Comparison of ENCODE assay signal across 11 cellular contexts in the genomic region with DNA sequence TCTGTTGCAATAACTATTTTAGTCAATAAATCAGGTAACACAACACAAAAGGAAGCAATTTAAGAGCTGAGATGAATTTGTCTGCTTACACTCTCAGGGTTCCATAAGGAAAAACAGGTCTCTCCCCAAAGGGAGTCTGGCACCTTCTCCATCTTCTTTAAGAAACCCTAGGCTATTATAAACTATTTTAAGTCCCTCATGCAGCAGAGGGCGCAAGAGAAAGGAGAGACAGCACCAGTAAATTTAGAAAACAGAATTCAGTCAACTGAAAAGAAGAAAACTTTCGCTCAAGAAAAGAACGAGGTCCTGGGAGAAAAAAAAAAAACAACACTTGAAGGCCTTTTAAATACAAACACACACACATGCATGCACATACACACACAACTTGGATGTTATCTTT. TPM values are rescaled to one million over a fixed set of nuclear protein-coding genes. Genes with fewer than 3 reads are reported as not detected.
DNase-seq lines count a peak whose midpoint lies in the region; ATAC-seq, FAIRE-seq and TF ChIP-seq lines count a peak whose summit lies in the region.
"Had no signal": no experiment of that assay in that cellular context is flagged by ENCODE, and none has a peak within 500 bp of the region (broad histone marks: within the 10 kb centered on the region; RNA-seq: fewer than 3 reads in every experiment).

No MANE protein-coding gene starts in this region.

- peaks cover 18% of the 10 kb centered on the region; the same call in 1 of the 2 replicates for H3K9me3 ChIP-seq in OCI-LY7 (ENCODE audit: low read length)
- H3K9me3 ChIP-seq in heart left ventricle, result peaks cover 0 to 60% (median 31%) of the 10 kb centered on the region in 12 donors

- in situ Hi-C loops in GM13976 (cut with MboI; ENCODE audit: low sequenced_read_pairs, unreplicated experiment), result no loop called here

- H3K79me2 ChIP-seq in OCI-LY7 (ENCODE audit: insufficient read depth, low read depth, low read length), result no peaks in the 10 kb centered on the region

- POLR2A ChIA-PET in OCI-LY7 (lab: Charles Lee), result interaction anchor here (1.5 kb wide), 1 partner anchor 52 kb away, joined by 5 read pairs; a partner anchor contains a TSS

- peak; percentile 40 for TF ChIP-seq CTCF in D721Med (IDR thresholded peaks at IDR 0.05; ENCODE audit: insufficient read depth, missing control alignments)
- peak; percentile 16 for TF ChIP-seq CTCF in GM13976 (IDR thresholded peaks at IDR 0.05; ENCODE audit: borderline replicate concordance, control extremely low read depth, extremely low read depth, insufficient read depth, missing control alignments)
- TF ChIP-seq CTCF in OCI-LY7 (conservative IDR thresholded peaks at IDR 0.05; ENCODE audit: low read length), result peak; percentile 69
- TF ChIP-seq CTCF in heart left ventricle (IDR thresholded peaks at IDR 0.05), result peak in 1 of 12 donors; percentile 6

- CTCF ChIA-PET in OCI-LY7 (lab: Charles Lee; ENCODE audit: unreplicated experiment), result no interaction called here

- H3K27ac ChIP-seq in OCI-LY7 (ENCODE audit: low read depth, low read length, poor library complexity, severe bottlenecking) (no peak overlapping the region), heart left ventricle (no peak overlapping the region)
- H3K27ac ChIP-seq: psoas muscle had no signal

- no peak for ATAC-seq in heart left ventricle
- ATAC-seq: psoas muscle had no signal

- H3K27me3 ChIP-seq in heart left ventricle, result no peaks in the 10 kb centered on the region

- 72 to 76% (median 72%) methylated on average over 3 of the region's 3 CpGs for whole genome bisulfite sequencing in heart left ventricle, 4 donors

- H3K4me3 ChIP-seq in OCI-LY7 (ENCODE audit: low read depth, low read length, poor library complexity, severe bottlenecking) (no peak overlapping the region), heart left ventricle (no peak overlapping the region)
- H3K4me3 ChIP-seq: psoas muscle had no signal

- TF ChIP-seq POLR2A in erythroblast (IDR thresholded peaks at IDR 0.05; ENCODE audit: low read length) (no peak), heart left ventricle (IDR thresholded peaks at IDR 0.05) (no peak)

- no peaks in the 10 kb centered on the region for H3K9me2 ChIP-seq in OCI-LY7 (ENCODE audit: insufficient read depth, low read length)

- DNase-seq in D721Med (ENCODE audit: insufficient read length, low spot score) (no peak), GM13976 (ENCODE audit: low spot score) (no peak), OCI-LY7 (ENCODE audit: low spot score) (peak; percentile 33), erythroblast (lab: John Stamatoyannopoulos, UW) (peak; percentile 39 to 51), GDM1 (lab: John Stamatoyannopoulos, UW) (no peak), heart left ventricle (no peak), medulla oblongata (ENCODE audit: extremely low spot score) (no peak)
- no peak for DNase-seq in stimulated activated naive CD4-positive, alpha-beta T cell treated with Interleukin-2 at 50 U/mL for 16 hours (lab: John Stamatoyannopoulos, UW)
- DNase-seq: caudate nucleus, immature natural killer cell, psoas muscle had no signal

- H3K4me1 ChIP-seq in OCI-LY7 (ENCODE audit: insufficient read depth, low read length, poor library complexity, severe bottlenecking) (no peaks in the 10 kb centered on the region), heart left ventricle (no peaks in the 10 kb centered on the region)
- H3K4me1 ChIP-seq: psoas muscle had no signal

- BruUV-seq in OCI-LY7 (replicated peaks; lab: Mats Ljungman, UMichigan), result no TSS peak

- no peak for FAIRE-seq in D721Med (lab: Jason Lieb, UNC)

- H3K36me3 ChIP-seq in OCI-LY7 (ENCODE audit: insufficient read depth, low read length) (no peaks in the 10 kb centered on the region), heart left ventricle (no peaks in the 10 kb centered on the region)

- H3K4me2 ChIP-seq in OCI-LY7 (ENCODE audit: low read length), result no peak overlapping the region

- intact Hi-C loops in OCI-LY7 (cut with micrococcal nuclease; ENCODE audit: unreplicated experiment), result loop anchor here (1.0 kb wide), 1 partner anchor 186 kb away; no protein-coding TSS in a partner anchor
- intact Hi-C loops in heart left ventricle (cut with DNase I), result loop anchor here in 1 of 10 donors (5.0 kb wide), 1 partner anchor 185 kb away; no protein-coding TSS in a partner anchor

- H2AFZ ChIP-seq in OCI-LY7 (ENCODE audit: low read length), result no peak overlapping the region

- no peaks in the 10 kb centered on the region for H4K20me1 ChIP-seq in OCI-LY7 (ENCODE audit: insufficient read depth, low read length)

RNA-seq across cellular contexts. Expression of a gene that starts 19.1 kb away (rescaled TPM):
- not detected in 2 replicates for total RNA-seq in OCI-LY7 (2014; rRNA removed; shearing (Covaris generic))
- total RNA-seq in OCI-LY7 (2022) (not detected in 2 replicates), heart left ventricle (1 to 10 TPM; 1.2 to 5.5 (median 4.1) TPM)
- polyA plus RNA-seq in heart left ventricle, result 1 to 10 TPM in 1 of 2 donors, under 1 TPM in 1; 0.95 to 3.0 TPM
- polyA plus RNA-seq: immature natural killer cell had no signal

RNA-seq across cellular contexts. Expression of a gene that starts 52.2 kb away (rescaled TPM):
- total RNA-seq in OCI-LY7 (2014; rRNA removed; shearing (Covaris generic)), result 19.7 and 28.2 TPM in 2 replicates
- total RNA-seq in OCI-LY7 (2022), result 43.9 and 51.1 TPM in 2 replicates
- 10 to 100 TPM; 11.9 to 39.5 (median 25.1) TPM for total RNA-seq in heart left ventricle
- polyA plus RNA-seq in heart left ventricle, result 10 to 100 TPM in 1 of 2 donors, 1 to 10 TPM in 1; 6.4 to 10.8 TPM

Comparison
In these comparisons a context has a peak if more than half of its experiments do, and no peak if none do; other contexts are left out.
1. DNase-seq: peak in OCI-LY7 (single experiment) and erythroblast (2 of 2); none in D721Med (single experiment), GM13976 (single experiment), GDM1 (single experiment), stimulated activated naive CD4-positive, alpha-beta T cell treated with Interleukin-2 at 50 U/mL for 16 hours (single experiment), heart left ventricle (0 of 5) and medulla oblongata (single experiment).